In the genomic region with DNA sequence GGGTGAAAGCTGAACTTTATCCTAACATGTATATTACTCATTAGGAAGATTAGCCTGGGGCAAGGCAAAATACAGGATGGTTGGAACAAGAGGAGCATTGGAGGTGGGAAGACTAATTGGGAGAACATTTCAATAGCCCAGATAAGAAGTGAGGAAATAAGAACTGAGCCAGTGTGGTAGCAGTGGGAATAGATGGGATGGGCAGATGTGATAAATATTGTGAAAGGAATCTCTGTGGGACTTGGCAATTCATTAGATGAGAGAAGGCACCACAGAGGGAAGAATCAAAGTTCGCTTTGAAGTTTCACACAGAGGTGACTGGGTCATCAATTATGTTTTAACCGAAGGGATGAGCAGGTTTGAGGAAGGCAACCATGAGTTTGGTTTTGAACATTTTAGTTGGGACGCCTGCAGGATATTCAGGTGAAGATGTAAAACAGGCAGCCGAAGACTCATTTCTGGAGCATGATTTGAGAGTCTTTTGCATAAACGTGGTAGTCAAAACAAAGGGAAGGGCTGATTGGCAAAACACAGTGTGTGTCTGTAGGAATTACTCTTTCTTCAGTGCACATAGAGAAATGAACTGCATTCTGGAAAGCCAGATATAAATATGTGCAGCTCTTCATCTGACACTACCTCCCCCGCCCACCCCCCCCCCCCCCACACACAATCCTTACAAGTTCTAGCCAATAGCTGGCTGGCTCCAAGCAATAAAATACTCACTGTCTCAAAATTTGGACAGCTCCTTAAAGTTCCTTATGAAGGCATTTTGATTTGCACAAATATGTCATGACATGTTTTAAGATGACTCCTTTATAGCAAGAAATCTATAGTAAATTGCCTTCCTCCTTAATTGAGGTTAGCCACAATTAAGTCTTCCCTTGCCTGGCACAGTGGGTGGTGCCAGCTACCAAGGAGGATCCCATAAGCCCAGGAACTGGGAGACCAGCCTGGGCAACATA, we compare ENCODE assay signal across 7 cellular contexts. TPM values are rescaled to one million over a fixed set of nuclear protein-coding genes. Genes with fewer than 3 reads are reported as not detected.
DNase-seq lines count a peak whose midpoint lies in the region; ATAC-seq and TF ChIP-seq lines count a peak whose summit lies in the region.

No MANE protein-coding gene starts in this region.

- H3K36me3 Mint-ChIP-seq in activated CD8-positive, alpha-beta T cell treated with anti-CD3 and anti-CD28 coated beads for 36 hours (ENCODE audit: low read depth) = peaks cover 18% of the 10 kb centered on the region

- peak; percentile 23 for ATAC-seq in HG03175 (IDR thresholded peaks at IDR 0.05; ENCODE audit: unreplicated experiment)
- ATAC-seq in activated CD8-positive, alpha-beta T cell treated with anti-CD3 and anti-CD28 coated beads for 36 hours = no peak
- no peak for ATAC-seq in GM21619 (IDR thresholded peaks at IDR 0.05; ENCODE audit: unreplicated experiment)

- H3K27ac Mint-ChIP-seq in activated CD8-positive, alpha-beta T cell treated with anti-CD3 and anti-CD28 coated beads for 36 hours = no peak overlapping the region

- peaks cover 48% of the 10 kb centered on the region for H3K4me1 Mint-ChIP-seq in activated CD8-positive, alpha-beta T cell treated with anti-CD3 and anti-CD28 coated beads for 36 hours (ENCODE audit: low read depth)

- no peaks in the 10 kb centered on the region for H3K9me3 Mint-ChIP-seq in activated CD8-positive, alpha-beta T cell treated with anti-CD3 and anti-CD28 coated beads for 36 hours

- POLR2A ChIA-PET in GM10248 (lab: Yijun Ruan, JAX) = interaction anchor here (0.6 to 3.1 kb wide), 15 partner anchors 8 to 660 kb away, joined by 3 to 28 read pairs (median 4); a partner anchor contains a TSS
- POLR2A ChIA-PET in activated CD8-positive, alpha-beta T cell treated with anti-CD3 and anti-CD28 coated beads for 36 hours (lab: Charles Lee) = interaction anchor here (0.7 to 1.1 kb wide), 2 partner anchors 15 to 72 kb away, joined by 3 read pairs; no protein-coding TSS in a partner anchor

- DNase-seq in GM10248 (ENCODE audit: extremely low spot score) (peak; percentile 58), left kidney (ENCODE audit: low read depth, low spot score) (peak; percentile 35), occipital lobe (lab: John Stamatoyannopoulos, UW) (no peak), NCI-H345 treated with DMSO at 0.1 percent for 48 hours (lab: John Stamatoyannopoulos, UW; ENCODE audit: unreplicated experiment) (no peak)
- no peak for DNase-seq in activated CD8-positive, alpha-beta T cell treated with anti-CD3 and anti-CD28 coated beads for 36 hours

- H3K27me3 Mint-ChIP-seq in activated CD8-positive, alpha-beta T cell treated with anti-CD3 and anti-CD28 coated beads for 36 hours = peaks cover 9% of the 10 kb centered on the region

- CTCF ChIA-PET in GM10248 (lab: Yijun Ruan, JAX) = interaction anchor here (1.0 to 8.5 kb wide), 7 partner anchors 9 to 83 kb away, joined by 3 to 92 read pairs (median 4); no protein-coding TSS in a partner anchor
- CTCF ChIA-PET in activated CD8-positive, alpha-beta T cell treated with anti-CD3 and anti-CD28 coated beads for 36 hours (lab: Charles Lee) = interaction anchor here (0.6 to 2.0 kb wide), 7 partner anchors 8 to 464 kb away, joined by 3 to 11 read pairs (median 3); no protein-coding TSS in a partner anchor

- H3K4me3 Mint-ChIP-seq in activated CD8-positive, alpha-beta T cell treated with anti-CD3 and anti-CD28 coated beads for 36 hours = peak overlapping the region; percentile 73

- intact Hi-C loops in activated CD8-positive, alpha-beta T cell treated with anti-CD3 and anti-CD28 coated beads for 36 hours (cut with micrococcal nuclease) = loop anchor here (5.0 kb wide), 3 partner anchors 40 to 70 kb away; no protein-coding TSS in a partner anchor

- TF ChIP-seq CTCF in GM10248 (IDR thresholded peaks at IDR 0.05; ENCODE audit: control extremely low read depth, extremely low read depth, low read depth, missing control alignments) = no peak
- TF ChIP-seq CTCF in activated CD8-positive, alpha-beta T cell treated with anti-CD3 and anti-CD28 coated beads for 36 hours (IDR thresholded peaks at IDR 0.05) = no peak

RNA-seq across cellular contexts. Expression of a gene that starts 1.9 kb away (rescaled TPM):
- 10 to 100 TPM; 14.6 to 14.9 TPM for total RNA-seq in activated CD8-positive, alpha-beta T cell treated with anti-CD3 and anti-CD28 coated beads for 36 hours
- 57.9 TPM for total RNA-seq in occipital lobe

Comparison
In these comparisons a context has a peak if more than half of its experiments do, and no peak if none do; other contexts are left out.
1. DNase-seq: peak in GM10248 (single experiment) and left kidney (single experiment); none in activated CD8-positive, alpha-beta T cell treated with anti-CD3 and anti-CD28 coated beads for 36 hours (single experiment), occipital lobe (single experiment) and NCI-H345 treated with DMSO at 0.1 percent for 48 hours (single experiment).